ENCODE assay signal across 2 cellular contexts in the genomic region with DNA sequence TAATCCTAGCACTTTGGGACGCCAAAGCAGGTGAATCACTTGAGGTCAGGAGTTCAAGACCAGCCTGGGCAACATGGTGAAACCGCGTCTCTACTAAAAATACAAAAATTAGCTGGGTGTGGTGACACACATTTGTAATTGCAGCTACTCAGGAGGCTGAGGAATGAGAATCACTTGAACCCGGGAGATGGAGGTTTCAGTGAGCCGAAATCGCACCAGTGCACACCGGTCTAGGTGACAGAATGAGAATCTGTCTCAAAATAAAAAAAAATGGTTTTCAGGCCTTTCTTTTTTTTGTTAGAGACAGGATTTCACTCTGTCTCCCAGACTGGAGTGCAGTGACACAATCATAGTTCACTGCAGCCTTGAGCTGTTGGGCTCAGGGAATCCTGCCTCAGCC. TPM values are rescaled to one million over a fixed set of nuclear protein-coding genes. Genes with fewer than 3 reads are reported as not detected.
"Had no signal": no experiment of that assay in that cellular context is flagged by ENCODE, and none has a peak within 500 bp of the region (broad histone marks: within the 10 kb centered on the region; RNA-seq: fewer than 3 reads in every experiment).

No MANE protein-coding gene starts in this region.

RNA-seq across cellular contexts. Expression of a gene that starts 45.1 kb away (rescaled TPM):
- total RNA-seq: left ventricle myocardium superior had no signal
- polyA plus RNA-seq: naive thymus-derived CD4-positive, alpha-beta T cell had no signal
